In genomic region chr13:23322353-23323336, GRCh38 we compare ENCODE assay signal across 12 cellular contexts.
DNase-seq lines count a peak whose midpoint lies in the region; ATAC-seq and TF ChIP-seq lines count a peak whose summit lies in the region.
"Had no signal": no experiment of that assay in that cellular context is flagged by ENCODE, and none has a peak within 500 bp of the region (broad histone marks: within the 10 kb centered on the region; RNA-seq: fewer than 3 reads in every experiment).

No MANE protein-coding gene starts in this region.

- no peaks in the 10 kb centered on the region for H3K27me3 ChIP-seq in skeletal muscle satellite cell (ENCODE audit: control insufficient read depth, insufficient read depth, low read length)
- H3K27me3 ChIP-seq: transverse colon had no signal

- H3K9ac ChIP-seq in skeletal muscle satellite cell (ENCODE audit: low read depth, low read length) = peak overlapping the region; percentile 85
- H3K9ac ChIP-seq: KMS-11, parathyroid adenoma had no signal

- H3K4me3 ChIP-seq in epithelial cell of esophagus (ENCODE audit: low read length) (no peak overlapping the region), skeletal muscle satellite cell (ENCODE audit: low read length) (peak overlapping the region; percentile 49)

- peaks cover 66% of the 10 kb centered on the region for H3K4me1 ChIP-seq in skeletal muscle satellite cell (ENCODE audit: control insufficient read depth, insufficient read depth, low read length)

- no peak for ATAC-seq in HG02884 (IDR thresholded peaks at IDR 0.05; ENCODE audit: unreplicated experiment)

- TF ChIP-seq CTCF in epithelial cell of esophagus (IDR thresholded peaks at IDR 0.05; ENCODE audit: insufficient read depth, low read depth, low read length, missing control alignments) = no peak

- peak overlapping the region; percentile 81 for H3K4me2 ChIP-seq in skeletal muscle satellite cell (ENCODE audit: low read length)
- H3K4me2 ChIP-seq: KMS-11 had no signal

- peak; percentile 24 for DNase-seq in DMS153 (lab: John Stamatoyannopoulos, UW)
- DNase-seq in DMS153 treated with DMSO at 0.1 percent for 48 hours (lab: John Stamatoyannopoulos, UW; ENCODE audit: unreplicated experiment) = no peak
- DNase-seq in NCI-H2196 treated with DMSO at 0.1 percent for 48 hours (lab: John Stamatoyannopoulos, UW; ENCODE audit: unreplicated experiment) = peak; percentile 65
- DNase-seq in epithelial cell of esophagus (ENCODE audit: low read depth) = peak; percentile 80
- DNase-seq in HT-29 (ENCODE audit: low spot score) = no peak
- DNase-seq in activated gamma-delta T cell (lab: John Stamatoyannopoulos, UW) = no peak
- DNase-seq: islet precursor cell, transverse colon had no signal

- H3K36me3 ChIP-seq in skeletal muscle satellite cell (ENCODE audit: insufficient read depth, low read length) = no peaks in the 10 kb centered on the region
- H3K36me3 ChIP-seq: transverse colon had no signal

- no peaks in the 10 kb centered on the region for H3K9me3 ChIP-seq in skeletal muscle satellite cell (replicated peaks; ENCODE audit: low read length)
- H3K9me3 ChIP-seq: transverse colon had no signal

Comparison
In these comparisons a context has a peak if more than half of its experiments do, and no peak if none do; other contexts are left out.
1. DNase-seq: peak in DMS153 (single experiment), NCI-H2196 treated with DMSO at 0.1 percent for 48 hours (single experiment) and epithelial cell of esophagus (single experiment); none in DMS153 treated with DMSO at 0.1 percent for 48 hours (single experiment), HT-29 (single experiment) and activated gamma-delta T cell (single experiment).